In genomic region chr7:1508277-1508758, GRCh38 we compare ENCODE assay signal across 17 cellular contexts. TPM values are rescaled to one million over a fixed set of nuclear protein-coding genes. Genes with fewer than 3 reads are reported as not detected.
DNase-seq lines count a peak whose midpoint lies in the region; ATAC-seq, FAIRE-seq and TF ChIP-seq lines count a peak whose summit lies in the region.
"Had no signal": no experiment of that assay in that cellular context is flagged by ENCODE, and none has a peak within 500 bp of the region (broad histone marks: within the 10 kb centered on the region; RNA-seq: fewer than 3 reads in every experiment).

No MANE protein-coding gene starts in this region.

- peaks cover 7 to 28% of the 10 kb centered on the region in 2 donors for H3K27me3 Mint-ChIP-seq in natural killer cell (ENCODE audit: low read depth in 2 of 2)
- peaks cover 6 to 18% of the 10 kb centered on the region in 2 donors for H3K27me3 Mint-ChIP-seq in natural killer cell treated with Interleukin-12 subunit alpha and Interleukin-12 subunit beta and Interleukin-15 and Interleukin-18, amount 100 ng/mL, for 72 hours

- H3K14ac ChIP-seq in H1 (ENCODE audit: insufficient read length): no peak overlapping the region

- H3K9me3 ChIP-seq in OCI-LY7 (ENCODE audit: low read length) (no peaks in the 10 kb centered on the region), H1 (ENCODE audit: insufficient read depth in 2 of 2, low read depth in 1 of 2, low read length in 1 of 2) (no peaks in the 10 kb centered on the region), thymus (ENCODE audit: control insufficient read depth) (peaks cover 3% of the 10 kb centered on the region), heart left ventricle (no peaks in the 10 kb centered on the region)
- H3K9me3 ChIP-seq: ascending aorta, BE2C, lower lobe of right lung, neutrophil, uterus had no signal

- H3K79me2 ChIP-seq in OCI-LY7 (ENCODE audit: insufficient read depth, low read depth, low read length): peaks cover 21% of the 10 kb centered on the region
- peaks cover 3 to 8% of the 10 kb centered on the region in 2 experiments; a peak in 3 of 4 replicates for H3K79me2 ChIP-seq in H1 (ENCODE audit: control insufficient read depth in 1 of 2, insufficient read depth in 2 of 2, low read length in 2 of 2)

- WGBS in H1 (ENCODE audit: extremely low coverage in 1 of 2, insufficient coverage in 1 of 2, insufficient read length in 1 of 2, insufficient replicate concordance in 2 of 2, low coverage in 1 of 2, low lambda C conversion rate in 2 of 2, missing lambda C conversion rate in 1 of 2), 2 experiments: 80% methylated on average over 10 of the region's 10 CpGs; no CpG with 5 or more reads in 1 of the 2 experiments
- 3% methylated on average over 10 of the region's 10 CpGs for WGBS in thymus
- 71 to 80% (median 78%) methylated on average over 10 of the region's 10 CpGs for WGBS in heart left ventricle, 4 donors

- no peak overlapping the region for H2BK5ac ChIP-seq in H1 (ENCODE audit: low read depth, low read length)

- H4K91ac ChIP-seq in H1 (replicated peaks; ENCODE audit: insufficient read length, low read length): no peak overlapping the region

- H4K5ac ChIP-seq in H1 (ENCODE audit: insufficient read length, low read depth, low read length): no peak overlapping the region

- H3K36me3 ChIP-seq in OCI-LY7 (ENCODE audit: insufficient read depth, low read length) (peaks cover 3% of the 10 kb centered on the region; the same call in 1 of the 2 replicates), H1 (ENCODE audit: control insufficient read depth in 2 of 4, insufficient read depth in 4 of 4, low read length in 3 of 4) (no peaks in the 10 kb centered on the region), thymus (ENCODE audit: control insufficient read depth, insufficient read depth) (peaks cover 3% of the 10 kb centered on the region), heart left ventricle (no peaks in the 10 kb centered on the region)
- H3K36me3 ChIP-seq: ascending aorta, BE2C, lower lobe of right lung, neutrophil, uterus had no signal

- H3K4me2 ChIP-seq in OCI-LY7 (ENCODE audit: low read length) (peak overlapping the region; percentile 71), H1 (ENCODE audit: insufficient read depth in 1 of 2, low read depth in 2 of 2, low read length in 2 of 2) (no peak overlapping the region)

- peaks cover 5% of the 10 kb centered on the region; the same call in 1 of the 2 replicates for H3K23me2 ChIP-seq in H1 (ENCODE audit: low read depth, low read length)

- H4K20me1 ChIP-seq in OCI-LY7 (ENCODE audit: insufficient read depth, low read length): peaks cover 4% of the 10 kb centered on the region; the same call in 1 of the 2 replicates
- H4K20me1 ChIP-seq in H1 (replicated peaks in 1 of 2; ENCODE audit: control insufficient read depth in 1 of 2, insufficient read depth in 2 of 2, low read length in 2 of 2): peaks cover 3 to 6% of the 10 kb centered on the region in 2 experiments

- H2AFZ ChIP-seq in OCI-LY7 (ENCODE audit: low read length): peak overlapping the region; percentile 41; the same call in 1 of the 2 replicates
- no peak overlapping the region for H2AFZ ChIP-seq in H1 (ENCODE audit: low read length)

- H3K18ac ChIP-seq in H1 (ENCODE audit: extremely low read depth, low read length): no peak overlapping the region

- no peaks in the 10 kb centered on the region for H3K36me3 Mint-ChIP-seq in natural killer cell
- H3K36me3 Mint-ChIP-seq in natural killer cell treated with Interleukin-12 subunit alpha and Interleukin-12 subunit beta and Interleukin-15 and Interleukin-18, amount 100 ng/mL, for 72 hours: no peaks in the 10 kb centered on the region

- CTCF ChIA-PET in OCI-LY7 (lab: Charles Lee; ENCODE audit: unreplicated experiment) (no interaction called here), H1 (lab: Charles Lee; ENCODE audit: partially characterized antibody) (interaction anchor here (0.6 to 2.2 kb wide), 5 partner anchors 49 to 904 kb away, joined by 3 to 9 read pairs (median 3); no protein-coding TSS in a partner anchor)

- H3K9me2 ChIP-seq in OCI-LY7 (ENCODE audit: insufficient read depth, low read length): no peaks in the 10 kb centered on the region

- H3K4ac ChIP-seq in H1 (replicated peaks; ENCODE audit: insufficient read length, low read depth, low read length): no peak overlapping the region

- intact Hi-C loops in natural killer cell (cut with micrococcal nuclease): no loop called here
- intact Hi-C loops in OCI-LY7 (cut with micrococcal nuclease; ENCODE audit: unreplicated experiment): loop anchor here (5.0 kb wide), 1 partner anchor 481 kb away; no protein-coding TSS in a partner anchor
- intact Hi-C loops in heart left ventricle (cut with DNase I): loop anchor here in 5 of 10 donors (5.0 to 10.0 kb wide), 2 partner anchors 46 to 49 kb away; partner anchors contain the start of gene TMEM184A (in 5 of the 5)

- no peak for TF ChIP-seq EP300 in H1 (IDR thresholded peaks at IDR 0.05; ENCODE audit: borderline replicate concordance in 1 of 2, low read depth in 2 of 2, low read length in 2 of 2)

- no peaks in the 10 kb centered on the region for H3K9me3 Mint-ChIP-seq in natural killer cell
- no peaks in the 10 kb centered on the region for H3K9me3 Mint-ChIP-seq in natural killer cell treated with Interleukin-12 subunit alpha and Interleukin-12 subunit beta and Interleukin-15 and Interleukin-18, amount 100 ng/mL, for 72 hours

- no peak overlapping the region for H2BK120ac ChIP-seq in H1 (replicated peaks; ENCODE audit: low read depth, low read length)

- peak overlapping the region; percentile 66 for H3K4me3 ChIP-seq in OCI-LY7 (ENCODE audit: low read depth, low read length, poor library complexity, severe bottlenecking)
- H3K4me3 ChIP-seq in H1 (ENCODE audit: extremely low read depth in 1 of 4, insufficient read depth in 2 of 4, low read depth in 3 of 4, low read length in 4 of 4): no peak overlapping the region
- H3K4me3 ChIP-seq in thymus (ENCODE audit: low read length): peak overlapping the region; percentile 33
- H3K4me3 ChIP-seq in heart left ventricle: no peak overlapping the region
- H3K4me3 ChIP-seq: ascending aorta, lower lobe of right lung, uterus had no signal

- no peak overlapping the region for H3K56ac ChIP-seq in H1 (replicated peaks; ENCODE audit: insufficient read length, low read depth, low read length)

- H2BK12ac ChIP-seq in H1 (ENCODE audit: low read depth, low read length): 0 out of 2 replicates have a peak overlapping the region, but pooled peaks have one; percentile 19

- H2AK5ac ChIP-seq in H1 (ENCODE audit: low read depth, low read length): no peak overlapping the region

- TF ChIP-seq RAD21 in H1 (IDR thresholded peaks at IDR 0.05 in 1 of 2, conservative IDR thresholded peaks at IDR 0.05 in 1 of 2; ENCODE audit: low read depth in 2 of 2, low read length in 2 of 2): no peak

- no peak overlapping the region for H3K27ac Mint-ChIP-seq in natural killer cell
- no peak overlapping the region for H3K27ac Mint-ChIP-seq in natural killer cell treated with Interleukin-12 subunit alpha and Interleukin-12 subunit beta and Interleukin-15 and Interleukin-18, amount 100 ng/mL, for 72 hours

- no peak for DNase-seq in natural killer cell
- DNase-seq in natural killer cell treated with Interleukin-12 subunit alpha and Interleukin-12 subunit beta and Interleukin-15 and Interleukin-18, amount 100 ng/mL, for 72 hours (ENCODE audit: low spot score): no peak
- peak; percentile 77 for DNase-seq in OCI-LY7 (ENCODE audit: low spot score)
- no peak for DNase-seq in H1 (ENCODE audit: low read depth in 1 of 2, low spot score in 2 of 2)
- no peak for DNase-seq in activated CD8-positive, alpha-beta memory T cell treated with anti-CD3 and anti-CD28 coated beads, Interleukin-2, amount 50 U/mL, for 48 hours
- no peak for DNase-seq in heart left ventricle
- DNase-seq: BE2C, EL, lower lobe of right lung, NCI-H1930, uterus had no signal

- H3K4me1 ChIP-seq in OCI-LY7 (ENCODE audit: insufficient read depth, low read length, poor library complexity, severe bottlenecking) (peaks cover 80% of the 10 kb centered on the region), H1 (replicated peaks in 1 of 4; ENCODE audit: control insufficient read depth in 3 of 4, insufficient read depth in 4 of 4, low read length in 3 of 4) (peaks cover 3 to 10% (median 7%) of the 10 kb centered on the region in 4 experiments; a peak in 6 of 7 replicates), thymus (ENCODE audit: control insufficient read depth, insufficient read depth, low read length) (peaks cover 51% of the 10 kb centered on the region), heart left ventricle (peaks cover under 1 to 39% (median 15%) of the 10 kb centered on the region in 12 donors)

- no TSS peak for BruUV-seq in OCI-LY7 (replicated peaks; lab: Mats Ljungman, UMichigan)

- POLR2A ChIA-PET in OCI-LY7 (lab: Charles Lee) (no interaction called here), H1 (lab: Charles Lee; ENCODE audit: partially characterized antibody) (interaction anchor here (0.6 kb wide), 1 partner anchor 35 kb away, joined by 3 read pairs; no protein-coding TSS in a partner anchor)

- H3K27ac ChIP-seq in OCI-LY7 (ENCODE audit: low read depth, low read length, poor library complexity, severe bottlenecking) (peak overlapping the region; percentile 91), H1 (ENCODE audit: low read depth, low read length) (no peak overlapping the region), thymus (ENCODE audit: low read depth) (peak overlapping the region; percentile 94), heart left ventricle (no peak overlapping the region)
- H3K27ac ChIP-seq: ascending aorta, lower lobe of right lung, uterus had no signal

- ATAC-seq in natural killer cell: no peak
- no peak for ATAC-seq in natural killer cell treated with Interleukin-12 subunit alpha and Interleukin-12 subunit beta and Interleukin-15 and Interleukin-18, amount 100 ng/mL, for 72 hours
- ATAC-seq in GM21447 (IDR thresholded peaks at IDR 0.05; ENCODE audit: unreplicated experiment): no peak
- ATAC-seq in heart left ventricle: no peak
- ATAC-seq: activated CD4-positive, CD25-positive, alpha-beta regulatory T cell treated with anti-CD3 and anti-CD28 coated beads, Interleukin-2, amount 50 U/mL, for 24 hours; lower lobe of right lung had no signal

- H3K27me3 ChIP-seq in H1 (replicated peaks in 1 of 4; ENCODE audit: control insufficient read depth in 3 of 4, extremely low read depth in 1 of 4, insufficient read depth in 3 of 4, low read length in 3 of 4) (no peaks in the 10 kb centered on the region), thymus (ENCODE audit: control insufficient read depth, insufficient read depth) (no peaks in the 10 kb centered on the region), heart left ventricle (no peaks in the 10 kb centered on the region)
- H3K27me3 ChIP-seq: ascending aorta, BE2C, neutrophil, uterus had no signal

- peaks cover 3 to 15% of the 10 kb centered on the region in 2 donors for H3K4me1 Mint-ChIP-seq in natural killer cell
- peaks cover 3 to 13% of the 10 kb centered on the region in 2 donors for H3K4me1 Mint-ChIP-seq in natural killer cell treated with Interleukin-12 subunit alpha and Interleukin-12 subunit beta and Interleukin-15 and Interleukin-18, amount 100 ng/mL, for 72 hours (ENCODE audit: low read depth in 2 of 2)

- TF ChIP-seq CTCF in natural killer cell (IDR thresholded peaks at IDR 0.05) (no peak), OCI-LY7 (conservative IDR thresholded peaks at IDR 0.05; ENCODE audit: low read length) (no peak), H1 (IDR thresholded peaks at IDR 0.05; ENCODE audit: control extremely low read depth in 1 of 3, insufficient read depth in 1 of 3, low read depth in 1 of 3, low read length in 3 of 3) (no peak), heart left ventricle (IDR thresholded peaks at IDR 0.05) (no peak)

- no peak overlapping the region for H2BK20ac ChIP-seq in H1 (ENCODE audit: low read length)

- H4K8ac ChIP-seq in H1 (ENCODE audit: extremely low read depth, insufficient read depth, low read length): no peak overlapping the region

- no peak overlapping the region for H2BK15ac ChIP-seq in H1 (ENCODE audit: low read length)

- TF ChIP-seq POLR2A in H1 (IDR thresholded peaks at IDR 0.05; ENCODE audit: control extremely low read depth in 1 of 2, low read depth in 2 of 2, low read length in 2 of 2) (no peak), heart left ventricle (IDR thresholded peaks at IDR 0.05) (no peak)

- no peak overlapping the region for H3K9ac ChIP-seq in H1 (replicated peaks in 1 of 4; ENCODE audit: extremely low read depth in 1 of 4, low read depth in 3 of 4, low read length in 3 of 4)

- no peak for FAIRE-seq in H1 (lab: Jason Lieb, UNC)
- FAIRE-seq: colon had no signal

- H3K23ac ChIP-seq in H1 (ENCODE audit: insufficient read length): no peak overlapping the region

- H3K79me1 ChIP-seq in H1 (ENCODE audit: low read depth, low read length): no peaks in the 10 kb centered on the region

- H3K4me3 Mint-ChIP-seq in natural killer cell: peak overlapping the region; percentile 29
- H3K4me3 Mint-ChIP-seq in natural killer cell treated with Interleukin-12 subunit alpha and Interleukin-12 subunit beta and Interleukin-15 and Interleukin-18, amount 100 ng/mL, for 72 hours: no peak overlapping the region

RNA-seq across cellular contexts. Expression of gene INTS1, which starts 4.1 kb away (rescaled TPM):
- 100 to 1,000 TPM in 2 of 3 donors, 10 to 100 TPM in 1; 92.7 to 115 (median 111) TPM for total RNA-seq in natural killer cell
- 100 to 1,000 TPM in 1 of 2 donors, 10 to 100 TPM in 1; 79.0 to 153 TPM for total RNA-seq in natural killer cell treated with Interleukin-12 subunit alpha and Interleukin-12 subunit beta and Interleukin-15 and Interleukin-18, amount 100 ng/mL, for 72 hours
- 61.5 and 83.6 TPM in 2 replicates for total RNA-seq in OCI-LY7 (2014; rRNA removed; shearing (Covaris generic))
- 187 and 188 TPM in 2 replicates for total RNA-seq in OCI-LY7 (2022)
- 104 and 116 TPM in 2 replicates for total RNA-seq in H1 (2021; fragmentation: NEBNext Ultra II Directional; extraction: Animal tissue kit (Norgen Biotek cat#: 25700))
- polyA plus RNA-seq in H1 (2011; rRNA removed): 76.9 and 115 TPM in 2 replicates
- 49.6 TPM for polyA plus RNA-seq in H1 (2011; cell fraction: cytosol; rRNA removed)
- polyA plus RNA-seq in H1 (2011; cell fraction: nucleus; rRNA removed): 250 TPM
- 41.9 to 92.6 TPM (median 87.4 TPM) in 4 replicates for polyA plus RNA-seq in H1 (2012, experiment 1 of 2)
- 126 TPM for polyA plus RNA-seq in H1 (2012, experiment 2 of 2)
- 56.2 TPM for polyA plus RNA-seq in H1 (2013, experiment 1 of 2)
- 50.8 TPM for polyA plus RNA-seq in H1 (2013, experiment 2 of 2)
- 37.2 and 46.1 TPM in 2 replicates for polyA minus RNA-seq in H1 (2011; rRNA and poly(A)+ RNA removed)
- polyA minus RNA-seq in H1 (2011; cell fraction: cytosol; rRNA and poly(A)+ RNA removed): 61.9 TPM
- polyA minus RNA-seq in H1 (2011; cell fraction: nucleus; rRNA and poly(A)+ RNA removed): 96.2 TPM
- 287 TPM for polyA plus RNA-seq in thymus
- 10 to 100 TPM; 35.5 to 67.4 (median 45.3) TPM for total RNA-seq in heart left ventricle
- 10 to 100 TPM; 41.9 to 46.0 TPM for polyA plus RNA-seq in heart left ventricle

RNA-seq across cellular contexts. Expression of gene MAFK, which starts 22.2 kb away (rescaled TPM):
- total RNA-seq in natural killer cell (10 to 100 TPM; 57.9 to 71.3 (median 62.8) TPM), OCI-LY7 (2022) (32.7 and 39.0 TPM in 2 replicates), heart left ventricle (100 to 1,000 TPM in 5 of 9 donors, 10 to 100 TPM in 4; 34.3 to 138 (median 121) TPM)
- 10 to 100 TPM; 43.1 to 60.9 TPM for total RNA-seq in natural killer cell treated with Interleukin-12 subunit alpha and Interleukin-12 subunit beta and Interleukin-15 and Interleukin-18, amount 100 ng/mL, for 72 hours
- total RNA-seq in OCI-LY7 (2014; rRNA removed; shearing (Covaris generic)): 25.2 and 26.1 TPM in 2 replicates
- 16.8 and 17.3 TPM in 2 replicates for total RNA-seq in H1 (2021; fragmentation: NEBNext Ultra II Directional; extraction: Animal tissue kit (Norgen Biotek cat#: 25700))
- polyA plus RNA-seq in H1 (2011; rRNA removed) (5.5 and 6.9 TPM in 2 replicates), thymus (42.9 TPM), heart left ventricle (100 to 1,000 TPM in 1 of 2 donors, 10 to 100 TPM in 1; 94.8 to 165 TPM)
- 7.6 TPM for polyA plus RNA-seq in H1 (2011; cell fraction: cytosol; rRNA removed)
- 27.0 TPM for polyA plus RNA-seq in H1 (2011; cell fraction: nucleus; rRNA removed)
- polyA plus RNA-seq in H1 (2012, experiment 1 of 2): 9.8 to 15.5 TPM (median 13.5 TPM) in 4 replicates
- polyA plus RNA-seq in H1 (2012, experiment 2 of 2): 8.5 TPM
- 7.6 TPM for polyA plus RNA-seq in H1 (2013, experiment 1 of 2)
- polyA plus RNA-seq in H1 (2013, experiment 2 of 2): 7.8 TPM
- 2.3 and 2.4 TPM in 2 replicates for polyA minus RNA-seq in H1 (2011; rRNA and poly(A)+ RNA removed)
- 8.1 TPM for polyA minus RNA-seq in H1 (2011; cell fraction: cytosol; rRNA and poly(A)+ RNA removed)
- 7.7 TPM for polyA minus RNA-seq in H1 (2011; cell fraction: nucleus; rRNA and poly(A)+ RNA removed)

RNA-seq across cellular contexts. Expression of gene TMEM184A, which starts 47.7 kb away (rescaled TPM):
- under 1 TPM in 1 of 3 donors, not detected in 2; 0.14 TPM for total RNA-seq in natural killer cell
- total RNA-seq in natural killer cell treated with Interleukin-12 subunit alpha and Interleukin-12 subunit beta and Interleukin-15 and Interleukin-18, amount 100 ng/mL, for 72 hours: not detected
- 0.19 and 0.77 TPM in 2 replicates for total RNA-seq in OCI-LY7 (2014; rRNA removed; shearing (Covaris generic))
- not detected in 2 replicates for total RNA-seq in OCI-LY7 (2022)
- 1.5 and 1.8 TPM in 2 replicates for total RNA-seq in H1 (2021; fragmentation: NEBNext Ultra II Directional; extraction: Animal tissue kit (Norgen Biotek cat#: 25700))
- polyA plus RNA-seq in H1 (2011; rRNA removed): 2.1 and 3.0 TPM in 2 replicates
- 2.0 TPM for polyA plus RNA-seq in H1 (2011; cell fraction: cytosol; rRNA removed)
- 11.1 TPM for polyA plus RNA-seq in H1 (2011; cell fraction: nucleus; rRNA removed)
- 1.0 to 1.7 TPM (median 1.3 TPM) in 4 replicates for polyA plus RNA-seq in H1 (2012, experiment 1 of 2)
- polyA plus RNA-seq in H1 (2012, experiment 2 of 2): 0.89 TPM
- 1.6 TPM for polyA plus RNA-seq in H1 (2013, experiment 1 of 2)
- 1.3 TPM for polyA plus RNA-seq in H1 (2013, experiment 2 of 2)
- 1.5 and 2.9 TPM in 2 replicates for polyA minus RNA-seq in H1 (2011; rRNA and poly(A)+ RNA removed)
- 2.5 TPM for polyA minus RNA-seq in H1 (2011; cell fraction: cytosol; rRNA and poly(A)+ RNA removed)
- 5.4 TPM for polyA minus RNA-seq in H1 (2011; cell fraction: nucleus; rRNA and poly(A)+ RNA removed)
- polyA plus RNA-seq in thymus: 5.6 TPM
- under 1 TPM; 0.19 to 0.85 (median 0.47) TPM for total RNA-seq in heart left ventricle
- under 1 TPM; 0.19 to 0.99 TPM for polyA plus RNA-seq in heart left ventricle
- total RNA-seq: ascending aorta had no signal

RNA-seq across cellular contexts. Expression of gene MICALL2, which starts 49.0 kb away (rescaled TPM):
- 1 to 10 TPM; 2.5 to 4.4 (median 2.8) TPM for total RNA-seq in natural killer cell
- 1 to 10 TPM; 2.0 to 2.1 TPM for total RNA-seq in natural killer cell treated with Interleukin-12 subunit alpha and Interleukin-12 subunit beta and Interleukin-15 and Interleukin-18, amount 100 ng/mL, for 72 hours
- total RNA-seq in OCI-LY7 (2014; rRNA removed; shearing (Covaris generic)): 1.1 and 1.4 TPM in 2 replicates
- total RNA-seq in OCI-LY7 (2022): 4.5 and 5.5 TPM in 2 replicates
- total RNA-seq in H1 (2021; fragmentation: NEBNext Ultra II Directional; extraction: Animal tissue kit (Norgen Biotek cat#: 25700)): 7.7 and 8.5 TPM in 2 replicates
- polyA plus RNA-seq in H1 (2011; rRNA removed): 5.3 and 7.4 TPM in 2 replicates
- polyA plus RNA-seq in H1 (2011; cell fraction: cytosol; rRNA removed): 7.2 TPM
- 64.5 TPM for polyA plus RNA-seq in H1 (2011; cell fraction: nucleus; rRNA removed)
- polyA plus RNA-seq in H1 (2012, experiment 1 of 2): 4.7 to 12.0 TPM (median 11.0 TPM) in 4 replicates
- 4.4 TPM for polyA plus RNA-seq in H1 (2012, experiment 2 of 2)
- 8.1 TPM for polyA plus RNA-seq in H1 (2013, experiment 1 of 2)
- 6.8 TPM for polyA plus RNA-seq in H1 (2013, experiment 2 of 2)
- 8.8 and 9.6 TPM in 2 replicates for polyA minus RNA-seq in H1 (2011; rRNA and poly(A)+ RNA removed)
- polyA minus RNA-seq in H1 (2011; cell fraction: cytosol; rRNA and poly(A)+ RNA removed): 5.7 TPM
- 14.6 TPM for polyA minus RNA-seq in H1 (2011; cell fraction: nucleus; rRNA and poly(A)+ RNA removed)
- 44.2 TPM for polyA plus RNA-seq in thymus
- 10 to 100 TPM in 2 of 9 donors, 1 to 10 TPM in 7; 2.5 to 18.3 (median 7.3) TPM for total RNA-seq in heart left ventricle
- polyA plus RNA-seq in heart left ventricle: 10 to 100 TPM; 10.9 to 12.6 TPM

Comparison
In these comparisons a context has a peak if more than half of its experiments do, and no peak if none do; other contexts are left out.
1. H3K27ac ChIP-seq: peak in OCI-LY7 (single experiment) and thymus (single experiment); none in H1 (single experiment) and heart left ventricle (0 of 12).
2. H3K4me3 ChIP-seq: peak in OCI-LY7 (single experiment) and thymus (single experiment); none in H1 (0 of 4) and heart left ventricle (0 of 12).